29 cellular contexts compared by ENCODE assay signal in the genomic region with DNA sequence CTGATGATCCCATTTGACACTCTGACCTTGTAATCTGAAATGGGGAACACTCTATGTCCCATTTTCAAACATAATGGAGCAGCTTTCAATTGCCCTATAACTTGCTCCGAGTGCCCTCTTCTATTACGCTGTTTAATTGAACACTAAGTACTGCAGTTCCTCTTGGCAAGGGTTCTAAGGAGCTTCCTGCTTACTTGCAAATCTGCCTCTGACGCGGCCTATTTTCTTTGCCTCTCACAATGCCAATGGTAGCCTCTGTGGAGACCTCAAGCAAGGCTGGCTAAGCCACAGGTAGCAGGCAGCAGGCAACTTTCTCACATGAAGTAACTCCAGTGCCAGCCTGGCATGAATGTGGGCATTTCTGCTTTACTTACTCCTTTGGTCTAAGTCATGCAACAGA.
"Had no signal": no experiment of that assay in that cellular context is flagged by ENCODE, and none has a peak within 500 bp of the region (broad histone marks: within the 10 kb centered on the region; RNA-seq: fewer than 3 reads in every experiment).

No MANE protein-coding gene starts in this region.

- H3K4me3 ChIP-seq: adrenal gland, MG63, SJSA1 had no signal

- ATAC-seq: activated CD4-positive, alpha-beta T cell treated with anti-CD3 and anti-CD28 coated beads for 36 hours; activated CD4-positive, CD25-positive, alpha-beta regulatory T cell treated with anti-CD3 and anti-CD28 coated beads, Interleukin-2, amount 50 U/mL, for 24 hours; activated CD8-positive, alpha-beta T cell treated with anti-CD3 and anti-CD28 coated beads, Interleukin-2, amount 10 ng/mL, durations not matched to agents 7 days and 5 days; Panc1 had no signal

- H3K4me3 Mint-ChIP-seq: activated CD4-positive, alpha-beta T cell treated with anti-CD3 and anti-CD28 coated beads for 36 hours; activated CD4-positive, alpha-beta T cell treated with anti-CD3 and anti-CD28 coated beads, Interleukin-2, amount 10 ng/mL, durations not matched to agents 7 days and 5 days; activated CD8-positive, alpha-beta T cell treated with anti-CD3 and anti-CD28 coated beads, Interleukin-2, amount 10 ng/mL, durations not matched to agents 7 days and 5 days; activated naive CD4-positive, alpha-beta T cell treated with anti-CD3 and anti-CD28 coated beads, Interleukin-2, amount 50 U/mL, for 24 hours; activated T-cell treated with anti-CD3 and anti-CD28 coated beads, Interleukin-2, amount 50 U/mL, for 24 hours; T-helper 1 cell treated with Interleukin-12 subunit alpha and Interleukin-12 subunit beta and Interleukin-4 antibody, amounts not matched to agents 30 μg/mL and 1 μg/mL, for 36 hours; T-helper 2 cell treated with Interferon-gamma antibody and Interleukin-4, amounts not matched to agents 5 μg/mL and 100 μg/mL, for 36 hours had no signal

- H3K36me3 Mint-ChIP-seq: activated naive CD4-positive, alpha-beta T cell treated with anti-CD3 and anti-CD28 coated beads, Interleukin-2, amount 50 U/mL, for 24 hours had no signal

- H3K9me3 ChIP-seq: adrenal gland, MG63, SJSA1, SK-N-SH had no signal

- H3K9me3 Mint-ChIP-seq: activated CD4-positive, alpha-beta T cell treated with anti-CD3 and anti-CD28 coated beads, Interleukin-2, amount 10 ng/mL, durations not matched to agents 7 days and 5 days; activated naive CD4-positive, alpha-beta T cell treated with anti-CD3 and anti-CD28 coated beads, Interleukin-2, amount 50 U/mL, for 24 hours; activated T-cell treated with anti-CD3 and anti-CD28 coated beads, Interleukin-2, amount 50 U/mL, for 24 hours; activated T-helper 2 cell treated with anti-CD3 and anti-CD28 coated beads, Interferon-gamma antibody, Interleukin-2, Interleukin-4, amounts not matched to agents 10 μg/mL and 5 μg/mL and 100 μg/mL, durations not matched to agents 14 hours and 24 hours and 36 hours; T-helper 1 cell treated with Interleukin-12 subunit alpha and Interleukin-12 subunit beta and Interleukin-4 antibody, amounts not matched to agents 30 μg/mL and 1 μg/mL, for 36 hours; T-helper 2 cell treated with Interferon-gamma antibody and Interleukin-4, amounts not matched to agents 5 μg/mL and 100 μg/mL, for 36 hours had no signal

- DNase-seq: activated CD4-positive, alpha-beta T cell treated with anti-CD3 and anti-CD28 coated beads for 36 hours; activated CD4-positive, alpha-beta T cell treated with anti-CD3 and anti-CD28 coated beads, Interleukin-2, amount 10 ng/mL, durations not matched to agents 7 days and 5 days; activated CD4-positive, alpha-beta T cell treated with anti-CD3 and anti-CD28 coated beads, Interleukin-2, amount 50 U/mL, for 48 hours; activated CD8-positive, alpha-beta T cell treated with anti-CD3 and anti-CD28 coated beads, Interleukin-2, amount 10 ng/mL, durations not matched to agents 7 days and 5 days; activated gamma-delta T cell; activated naive CD4-positive, alpha-beta T cell treated with Interleukin-2 at 50 U/mL for 16 hours; activated T-cell treated with anti-CD3 and anti-CD28 coated beads, Interleukin-2, amount 50 U/mL, for 24 hours; adrenal gland; brain microvascular endothelial cell; central memory CD4-positive, alpha-beta T cell; Karpas-422; MG63; NCI-H1092; NCI-H187 treated with DMSO at 0.1 percent for 48 hours; NCI-H2081; NCI-H345; NCI-H510A; NCI-H526; NCI-H774; RPMI8226; SHP77 treated with DMSO at 0.1 percent for 48 hours; SK-N-SH had no signal

- H3K27ac Mint-ChIP-seq: activated CD4-positive, alpha-beta T cell treated with anti-CD3 and anti-CD28 coated beads for 36 hours; activated CD4-positive, alpha-beta T cell treated with anti-CD3 and anti-CD28 coated beads, Interleukin-2, amount 10 ng/mL, durations not matched to agents 7 days and 5 days; activated CD8-positive, alpha-beta T cell treated with anti-CD3 and anti-CD28 coated beads, Interleukin-2, amount 10 ng/mL, durations not matched to agents 7 days and 5 days; activated naive CD4-positive, alpha-beta T cell treated with anti-CD3 and anti-CD28 coated beads, Interleukin-2, amount 50 U/mL, for 24 hours; activated T-cell treated with anti-CD3 and anti-CD28 coated beads, Interleukin-2, amount 50 U/mL, for 24 hours; activated T-helper 2 cell treated with anti-CD3 and anti-CD28 coated beads, Interferon-gamma antibody, Interleukin-2, Interleukin-4, amounts not matched to agents 10 μg/mL and 5 μg/mL and 100 μg/mL, durations not matched to agents 14 hours and 24 hours and 36 hours; T-helper 1 cell treated with Interleukin-12 subunit alpha and Interleukin-12 subunit beta and Interleukin-4 antibody, amounts not matched to agents 30 μg/mL and 1 μg/mL, for 36 hours; T-helper 2 cell treated with Interferon-gamma antibody and Interleukin-4, amounts not matched to agents 5 μg/mL and 100 μg/mL, for 36 hours had no signal

- H3K27me3 ChIP-seq: adrenal gland, brain microvascular endothelial cell, MG63, SJSA1 had no signal

- H3K4me1 Mint-ChIP-seq: activated CD4-positive, alpha-beta T cell treated with anti-CD3 and anti-CD28 coated beads, Interleukin-2, amount 10 ng/mL, durations not matched to agents 7 days and 5 days; activated naive CD4-positive, alpha-beta T cell treated with anti-CD3 and anti-CD28 coated beads, Interleukin-2, amount 50 U/mL, for 24 hours had no signal

- H3K27me3 Mint-ChIP-seq: activated CD4-positive, alpha-beta T cell treated with anti-CD3 and anti-CD28 coated beads for 36 hours; activated CD4-positive, alpha-beta T cell treated with anti-CD3 and anti-CD28 coated beads, Interleukin-2, amount 10 ng/mL, durations not matched to agents 7 days and 5 days; activated naive CD4-positive, alpha-beta T cell treated with anti-CD3 and anti-CD28 coated beads, Interleukin-2, amount 50 U/mL, for 24 hours; activated T-cell treated with anti-CD3 and anti-CD28 coated beads, Interleukin-2, amount 50 U/mL, for 24 hours had no signal

- H3K36me3 ChIP-seq: adrenal gland, brain microvascular endothelial cell, MG63, SJSA1 had no signal
